In the genomic region with DNA sequence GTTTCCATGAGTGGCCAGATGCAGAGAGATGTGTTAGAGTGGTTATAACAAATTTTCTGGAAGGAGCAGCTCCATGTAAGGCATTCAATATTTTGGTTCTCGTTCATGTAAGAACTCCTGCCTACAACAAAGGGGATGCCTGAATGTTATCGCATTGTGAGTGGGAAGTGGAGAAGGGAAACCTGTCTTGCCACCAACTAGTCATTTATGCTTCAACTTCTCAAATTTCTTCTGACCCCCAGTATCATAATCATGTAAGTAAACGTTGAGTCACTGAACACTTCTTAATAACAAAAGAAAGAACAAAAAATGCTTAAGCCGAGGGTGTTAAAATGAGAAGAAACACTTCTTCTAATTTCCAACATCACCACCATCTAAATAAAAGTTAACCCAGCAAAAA, we compare ENCODE assay signal across 30 cellular contexts.
"Had no signal": no experiment of that assay in that cellular context is flagged by ENCODE, and none has a peak within 500 bp of the region (broad histone marks: within the 10 kb centered on the region; RNA-seq: fewer than 3 reads in every experiment).

No MANE protein-coding gene starts in this region.

- H3K36me3 ChIP-seq: ovary, right lobe of liver, sigmoid colon, thoracic aorta, thyroid gland, tibial nerve, upper lobe of left lung, vagina had no signal

- H3K9me3 ChIP-seq: ovary, psoas muscle, right lobe of liver, sigmoid colon, thoracic aorta, thyroid gland, tibial nerve, upper lobe of left lung, vagina had no signal

- H2AFZ ChIP-seq: parathyroid adenoma had no signal

- H3K4me3 ChIP-seq: ovary, psoas muscle, right lobe of liver, sigmoid colon, thoracic aorta, thyroid gland, tibial nerve, upper lobe of left lung, vagina had no signal

- H3K9ac ChIP-seq: parathyroid adenoma had no signal

- H3K27ac Mint-ChIP-seq: naive thymus-derived CD8-positive, alpha-beta T cell; natural killer cell treated with Interleukin-12 subunit alpha and Interleukin-12 subunit beta and Interleukin-15 and Interleukin-18, amount 100 ng/mL, for 72 hours; nephron progenitor cell; progenitor cell of endocrine pancreas; stimulated activated memory B cell treated with anti-CD40 and anti-IgM and Interleukin-4, amounts not matched to agents 10 μg/mL and 1 μg/mL and 100 μg/mL, for 72 hours; stimulated activated naive CD8-positive, alpha-beta T cell treated with anti-CD3 and anti-CD28 coated beads, Interleukin-15, amount 100 ng/mL, for 72 hours had no signal

- H3K36me3 Mint-ChIP-seq: naive thymus-derived CD8-positive, alpha-beta T cell; natural killer cell treated with Interleukin-12 subunit alpha and Interleukin-12 subunit beta and Interleukin-15 and Interleukin-18, amount 100 ng/mL, for 72 hours; stimulated activated memory B cell treated with anti-CD40 and anti-IgM and Interleukin-4, amounts not matched to agents 10 μg/mL and 1 μg/mL and 100 μg/mL, for 72 hours had no signal

- H3K4me1 Mint-ChIP-seq: naive thymus-derived CD8-positive, alpha-beta T cell; nephron progenitor cell; stimulated activated memory B cell treated with anti-CD40 and anti-IgM and Interleukin-4, amounts not matched to agents 10 μg/mL and 1 μg/mL and 100 μg/mL, for 72 hours; stimulated activated naive CD8-positive, alpha-beta T cell treated with anti-CD3 and anti-CD28 coated beads, Interleukin-15, amount 100 ng/mL, for 72 hours had no signal

- DNase-seq: naive thymus-derived CD8-positive, alpha-beta T cell; nephron progenitor cell; occipital lobe; ovary; posterior cingulate gyrus; psoas muscle; right cardiac atrium; right lobe of liver; sigmoid colon; small intestine; stimulated activated CD4-positive, alpha-beta T cell treated with anti-CD3 and anti-CD28 coated beads, Interleukin-15, amount 100 ng/mL, for 24 hours; stimulated activated CD4-positive, alpha-beta T cell treated with anti-CD3 and anti-CD28 coated beads, Interleukin-2, amount 100 ng/mL, for 24 hours; stimulated activated CD4-positive, alpha-beta T cell treated with anti-CD3 and anti-CD28 coated beads, Interleukin-4, amount 100 ng/mL, for 1 hour; stimulated activated CD4-positive, alpha-beta T cell treated with anti-CD3 and anti-CD28 coated beads, Interleukin-4, amount 100 ng/mL, for 4 hours; stimulated activated CD8-positive, alpha-beta memory T cell treated with anti-CD3 and anti-CD28 coated beads, Interleukin-4, amount 100 ng/mL, for 48 hours; stimulated activated naive CD4-positive, alpha-beta T cell; stimulated activated naive CD8-positive, alpha-beta T cell treated with anti-CD3 and anti-CD28 coated beads, Interleukin-15, amount 100 ng/mL, for 72 hours; stimulated activated naive CD8-positive, alpha-beta T cell treated with anti-CD3 and anti-CD28 coated beads, Interleukin-15, Interleukin-2, amounts not matched to agents 100 U/mL and 50 U/mL, for 24 hours; thyroid gland; trophoblast cell; upper lobe of left lung had no signal

- H3K4me3 Mint-ChIP-seq: naive thymus-derived CD8-positive, alpha-beta T cell; natural killer cell treated with Interleukin-12 subunit alpha and Interleukin-12 subunit beta and Interleukin-15 and Interleukin-18, amount 100 ng/mL, for 72 hours; nephron progenitor cell; neural crest cell; stimulated activated memory B cell treated with anti-CD40 and anti-IgM and Interleukin-4, amounts not matched to agents 10 μg/mL and 1 μg/mL and 100 μg/mL, for 72 hours; stimulated activated naive CD8-positive, alpha-beta T cell treated with anti-CD3 and anti-CD28 coated beads, Interleukin-15, amount 100 ng/mL, for 72 hours had no signal

- H3K9me3 Mint-ChIP-seq: naive thymus-derived CD8-positive, alpha-beta T cell; natural killer cell treated with Interleukin-12 subunit alpha and Interleukin-12 subunit beta and Interleukin-15 and Interleukin-18, amount 100 ng/mL, for 72 hours; nephron progenitor cell; neural crest cell; stimulated activated memory B cell treated with anti-CD40 and anti-IgM and Interleukin-4, amounts not matched to agents 10 μg/mL and 1 μg/mL and 100 μg/mL, for 72 hours; stimulated activated naive CD8-positive, alpha-beta T cell treated with anti-CD3 and anti-CD28 coated beads, Interleukin-15, amount 100 ng/mL, for 72 hours had no signal

- H3K27ac ChIP-seq: ovary, parathyroid adenoma, psoas muscle, right lobe of liver, sigmoid colon, thoracic aorta, thyroid gland, tibial nerve, upper lobe of left lung, vagina had no signal

- H3K79me2 ChIP-seq: parathyroid adenoma had no signal

- FAIRE-seq: small intestine, urothelium cell line had no signal

- H3K27me3 ChIP-seq: ovary, right lobe of liver, sigmoid colon, thyroid gland, tibial nerve, upper lobe of left lung, vagina had no signal

- H3K4me1 ChIP-seq: parathyroid adenoma, psoas muscle, right lobe of liver, sigmoid colon, thyroid gland, upper lobe of left lung, vagina had no signal
